13 cellular contexts compared by ENCODE assay signal in the genomic region with DNA sequence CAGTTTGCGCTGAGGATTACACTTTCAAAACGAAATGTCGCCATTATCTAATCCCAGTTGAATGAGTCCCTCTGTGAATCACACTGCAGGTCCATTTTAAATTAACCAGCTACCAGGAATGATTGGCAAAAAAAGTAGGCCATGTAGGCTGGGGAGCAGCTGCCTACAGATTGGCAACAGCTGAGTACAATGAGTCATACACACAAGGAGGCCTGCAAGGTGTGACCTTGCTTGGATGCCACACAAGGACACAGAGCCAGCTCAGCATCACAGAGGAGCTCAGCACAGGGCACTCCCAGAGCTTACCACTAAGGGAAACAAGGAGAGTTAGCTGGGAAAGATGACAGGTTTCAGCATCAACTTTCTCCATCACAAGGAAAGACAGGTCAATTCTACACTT. TPM values are rescaled to one million over a fixed set of nuclear protein-coding genes. Genes with fewer than 3 reads are reported as not detected.
DNase-seq lines count a peak whose midpoint lies in the region; ATAC-seq, FAIRE-seq and TF ChIP-seq lines count a peak whose summit lies in the region.
"Had no signal": no experiment of that assay in that cellular context is flagged by ENCODE, and none has a peak within 500 bp of the region (broad histone marks: within the 10 kb centered on the region; RNA-seq: fewer than 3 reads in every experiment).

No MANE protein-coding gene starts in this region.

- no peaks in the 10 kb centered on the region for H3K9me3 Mint-ChIP-seq in Caco-2 (ENCODE audit: unreplicated experiment)
- no peaks in the 10 kb centered on the region for H3K9me3 Mint-ChIP-seq in GM23338
- H3K9me3 Mint-ChIP-seq: immature natural killer cell; stimulated activated memory B cell treated with anti-CD40 and anti-IgM and Interleukin-4, amounts not matched to agents 10 μg/mL and 1 μg/mL and 100 μg/mL, for 72 hours had no signal

- TF ChIP-seq CTCF in Caco-2 (IDR thresholded peaks at IDR 0.05; ENCODE audit: insufficient read depth in 1 of 2, low read depth in 1 of 2, low read length in 1 of 2, severe bottlenecking in 1 of 2, unreplicated experiment in 1 of 2) (no peak), GM23338 (conservative IDR thresholded peaks at IDR 0.05; ENCODE audit: low read depth in 2 of 2) (no peak), adrenal gland (IDR thresholded peaks at IDR 0.05) (peak in 3 of 6 experiments; percentile 12 to 40 (median 14))

- H3K79me2 ChIP-seq in GM23338 (replicated peaks; ENCODE audit: insufficient read depth): no peaks in the 10 kb centered on the region

- no peaks in the 10 kb centered on the region for H3F3A ChIP-seq in GM23338 (replicated peaks; ENCODE audit: low read depth)

- H3K27me3 ChIP-seq in Caco-2 (replicated peaks; ENCODE audit: control insufficient read depth, insufficient read depth, low read length) (no peaks in the 10 kb centered on the region), GM23338 (ENCODE audit: insufficient read depth) (no peaks in the 10 kb centered on the region), adrenal gland (no peaks in the 10 kb centered on the region)

- no peak overlapping the region for H3K4me2 ChIP-seq in GM23338
- H3K4me2 ChIP-seq: SK-N-SH had no signal

- H4K20me1 ChIP-seq in GM23338 (replicated peaks; ENCODE audit: insufficient read depth): no peaks in the 10 kb centered on the region

- H3K4me3 Mint-ChIP-seq in Caco-2 (ENCODE audit: unreplicated experiment) (peak overlapping the region; percentile 8), GM23338 (no peak overlapping the region)
- H3K4me3 Mint-ChIP-seq: immature natural killer cell; stimulated activated memory B cell treated with anti-CD40 and anti-IgM and Interleukin-4, amounts not matched to agents 10 μg/mL and 1 μg/mL and 100 μg/mL, for 72 hours had no signal

- no peak for FAIRE-seq in GM19239 (lab: Jason Lieb, UNC)

- H3K4me3 ChIP-seq in Caco-2 (ENCODE audit: low read depth, low read length): no peak overlapping the region
- H3K4me3 ChIP-seq in GM23338: no peak overlapping the region
- no peak overlapping the region for H3K4me3 ChIP-seq in adrenal gland

- no peak for ATAC-seq in GM23338
- no peak for ATAC-seq in GM21515 (IDR thresholded peaks at IDR 0.05; ENCODE audit: unreplicated experiment)
- ATAC-seq: stimulated activated memory B cell treated with anti-CD40 and anti-IgM and Interleukin-4, amounts not matched to agents 10 μg/mL and 1 μg/mL and 100 μg/mL, for 72 hours had no signal

- H3K27ac Mint-ChIP-seq in Caco-2 (ENCODE audit: unreplicated experiment) (peak overlapping the region; percentile 86), GM23338 (no peak overlapping the region)
- H3K27ac Mint-ChIP-seq: immature natural killer cell; stimulated activated memory B cell treated with anti-CD40 and anti-IgM and Interleukin-4, amounts not matched to agents 10 μg/mL and 1 μg/mL and 100 μg/mL, for 72 hours had no signal

- DNase-seq in Caco-2 (peak; percentile 71 to 91), GM23338 (ENCODE audit: low spot score) (no peak), adrenal gland (peak; percentile 78 to 89 (median 83)), middle frontal gyrus (ENCODE audit: extremely low spot score, low spot score) (peak; percentile 10), DMS114 treated with DMSO at 0.1 percent for 48 hours (lab: John Stamatoyannopoulos, UW; ENCODE audit: unreplicated experiment) (no peak), NCI-H1105 treated with DMSO at 0.1 percent for 48 hours (lab: John Stamatoyannopoulos, UW) (no peak), GM19239 (ENCODE audit: insufficient read length, low spot score) (no peak)
- DNase-seq: GF-D8, immature natural killer cell, NCI-H1048, SK-N-SH had no signal

- no peak for TF ChIP-seq POLR2A in adrenal gland (IDR thresholded peaks at IDR 0.05)

- H3K27me3 Mint-ChIP-seq in Caco-2 (ENCODE audit: insufficient read depth, unreplicated experiment) (no peaks in the 10 kb centered on the region), GM23338 (ENCODE audit: insufficient read depth, low read depth, poor library complexity) (peaks cover 2% of the 10 kb centered on the region)
- H3K27me3 Mint-ChIP-seq: stimulated activated memory B cell treated with anti-CD40 and anti-IgM and Interleukin-4, amounts not matched to agents 10 μg/mL and 1 μg/mL and 100 μg/mL, for 72 hours had no signal

- peak overlapping the region; percentile 50; the same call in 1 of the 2 replicates for H2AFZ ChIP-seq in GM23338

- intact Hi-C loops in Caco-2 (cut with micrococcal nuclease; ENCODE audit: unreplicated experiment) (loop anchor here (1.0 to 5.0 kb wide), 2 partner anchors 12 to 86 kb away; no protein-coding TSS in a partner anchor), adrenal gland (cut with DNase I) (no loop called here)

- no peaks in the 10 kb centered on the region for H3K9me3 ChIP-seq in Caco-2
- no peaks in the 10 kb centered on the region for H3K9me3 ChIP-seq in adrenal gland (replicated peaks in 1 of 3)
- H3K9me3 ChIP-seq: SK-N-SH had no signal

- H3K36me3 Mint-ChIP-seq in Caco-2 (ENCODE audit: insufficient read depth, unreplicated experiment): peaks cover 78% of the 10 kb centered on the region
- 0 out of 3 replicates have a peak, but pooled peaks cover 4% of the 10 kb centered on the region for H3K36me3 Mint-ChIP-seq in GM23338 (ENCODE audit: low read depth)
- H3K36me3 Mint-ChIP-seq: stimulated activated memory B cell treated with anti-CD40 and anti-IgM and Interleukin-4, amounts not matched to agents 10 μg/mL and 1 μg/mL and 100 μg/mL, for 72 hours had no signal

- CTCF ChIA-PET in Caco-2 (lab: Charles Lee): interaction anchor here (0.6 to 1.6 kb wide), 5 partner anchors 11 to 86 kb away, joined by 3 to 10 read pairs (median 6); partner anchors contain the start of gene HAVCR1

- 42 to 67% (median 56%) methylated on average over 3 of the region's 3 CpGs for WGBS in adrenal gland, 4 donors

- BruUV-seq in Caco-2 (replicated peaks; lab: Mats Ljungman, UMichigan): no TSS peak

- H3K4me1 ChIP-seq in Caco-2: peaks cover 70% of the 10 kb centered on the region
- H3K4me1 ChIP-seq in GM23338 (ENCODE audit: insufficient read depth): peaks cover 6% of the 10 kb centered on the region; the same call in 1 of the 2 replicates
- H3K4me1 ChIP-seq in adrenal gland (replicated peaks in 1 of 2): no peaks in the 10 kb centered on the region

- H3K36me3 ChIP-seq in Caco-2 (ENCODE audit: control insufficient read depth, insufficient read depth, low read length) (peaks cover 12% of the 10 kb centered on the region), GM23338 (ENCODE audit: insufficient read depth) (no peaks in the 10 kb centered on the region), adrenal gland (replicated peaks in 1 of 2) (no peaks in the 10 kb centered on the region)

- H3K4me1 Mint-ChIP-seq in Caco-2 (ENCODE audit: low read depth, unreplicated experiment): peaks cover 52% of the 10 kb centered on the region
- peaks cover 15% of the 10 kb centered on the region for H3K4me1 Mint-ChIP-seq in GM23338

- H3K27ac ChIP-seq in GM23338 (ENCODE audit: low read depth) (no peak overlapping the region), adrenal gland (peak overlapping the region in 1 of 5 donors; percentile 44)

- POLR2A ChIA-PET in Caco-2 (lab: Charles Lee): interaction anchor here (0.9 to 1.9 kb wide), 6 partner anchors 8 to 96 kb away, joined by 3 to 9 read pairs (median 3); partner anchors contain the start of genes HAVCR1 and MED7

- H3K9me2 ChIP-seq in GM23338 (ENCODE audit: insufficient read depth): peaks cover 6% of the 10 kb centered on the region; the same call in 1 of the 2 replicates
- H3K9me2 ChIP-seq: SK-N-SH had no signal

TF ChIP-seq in GM23338, 12 proteins besides CTCF, POLR2A, EP300 and RAD21 (continues in another document):
- no peak for TF ChIP-seq REST (IDR thresholded peaks at IDR 0.05; ENCODE audit: unreplicated experiment)
- TF ChIP-seq STAT1 (IDR thresholded peaks at IDR 0.05; ENCODE audit: unreplicated experiment): no peak

RNA-seq across cellular contexts. Expression of gene HAVCR1, which starts 12.9 kb away (rescaled TPM):
- total RNA-seq in Caco-2 (2022) (135 and 144 TPM in 2 replicates), adrenal gland (not detected)
- not detected in 2 replicates for total RNA-seq in GM23338 (2014; rRNA removed; shearing (Covaris generic))
- polyA plus RNA-seq in GM23338 (2016; fragmentation: Nextera tagmentation; extraction: Ambion mirVana) (not detected in 2 replicates), adrenal gland (under 1 TPM in 1 of 3 donors, not detected in 2; 0.07 TPM)
- polyA plus RNA-seq: SK-N-SH had no signal

Comparison
In these comparisons a context has a peak if more than half of its experiments do, and no peak if none do; other contexts are left out.
1. DNase-seq: peak in Caco-2 (2 of 2), adrenal gland (7 of 7) and middle frontal gyrus (single experiment); none in GM23338 (single experiment), DMS114 treated with DMSO at 0.1 percent for 48 hours (single experiment), NCI-H1105 treated with DMSO at 0.1 percent for 48 hours (single experiment) and GM19239 (single experiment).
2. RNA of gene HAVCR1, which starts 12.9 kb away (total RNA-seq): 135 to 144 TPM in Caco-2; not detected in GM23338 and not detected in adrenal gland; every median in the first group is over 10 times any median in the second.